ENCODE assay signal across 1 cellular context in genomic region chr3:49470714-49471420, GRCh38.
TF ChIP-seq lines count a peak whose summit lies in the region.

No MANE protein-coding gene starts in this region.

TF ChIP-seq in HepG2, 621 proteins besides CTCF, POLR2A, EP300 and RAD21 (continued from another document and continues in another):
- TF ChIP-seq ZNF879 (CRISPR knock-in tag; IDR thresholded peaks at IDR 0.05) (no peak), ZNF800 (CRISPR knock-in tag; IDR thresholded peaks at IDR 0.05) (peak; percentile 69), KAT7 (CRISPR knock-in tag; IDR thresholded peaks at IDR 0.05; ENCODE audit: borderline replicate concordance) (0 out of 2 replicates have a peak, but pooled peaks have one; percentile 46), ZNF496 (CRISPR knock-in tag; IDR thresholded peaks at IDR 0.05; ENCODE audit: insufficient replicate concordance) (no peak), PCBP2 (optimal IDR thresholded peaks at IDR 0.05; ENCODE audit: low read depth, low read length, poor library complexity, severe bottlenecking) (no peak), ZNF446 (CRISPR knock-in tag; IDR thresholded peaks at IDR 0.05) (0 out of 2 replicates have a peak, but pooled peaks have one; percentile 6), MTERF4 (CRISPR knock-in tag; IDR thresholded peaks at IDR 0.05) (no peak), TGIF2 (CRISPR knock-in tag; IDR thresholded peaks at IDR 0.05) (0 out of 2 replicates have a peak, but pooled peaks have one; percentile 8), ATF6 (CRISPR knock-in tag; conservative IDR thresholded peaks at IDR 0.05) (0 out of 2 replicates have a peak, but pooled peaks have one; percentile 4), NCOA1 (CRISPR knock-in tag; IDR thresholded peaks at IDR 0.05) (peak; percentile 74; the same call in 1 of the 2 replicates), BRD4 (CRISPR knock-in tag; IDR thresholded peaks at IDR 0.05) (no peak), HMGXB4 (CRISPR knock-in tag; IDR thresholded peaks at IDR 0.05; ENCODE audit: borderline replicate concordance in 1 of 2, low read depth in 1 of 2) (0 out of 4 replicates have a peak, but pooled peaks of 1 of the 2 experiments have one; percentile 6), ZNF782 (CRISPR knock-in tag; IDR thresholded peaks at IDR 0.05; ENCODE audit: borderline replicate concordance) (no peak), ZBTB38 (CRISPR knock-in tag; IDR thresholded peaks at IDR 0.05) (no peak), FOXC1 (CRISPR knock-in tag; IDR thresholded peaks at IDR 0.05; ENCODE audit: borderline replicate concordance) (peak; percentile 80; the same call in 1 of the 2 replicates), ZNF138 (CRISPR knock-in tag; IDR thresholded peaks at IDR 0.05; ENCODE audit: low read depth) (0 out of 2 replicates have a peak, but pooled peaks have one; percentile 19), ZNF773 (CRISPR knock-in tag; IDR thresholded peaks at IDR 0.05; ENCODE audit: borderline replicate concordance) (no peak), NBN (conservative IDR thresholded peaks at IDR 0.05) (no peak), ZBED4 (CRISPR knock-in tag; IDR thresholded peaks at IDR 0.05; ENCODE audit: borderline replicate concordance) (no peak; the same call in 1 of the 2 replicates), U2AF2 (IDR thresholded peaks at IDR 0.05; ENCODE audit: low read depth, low read length) (no peak), ZNF225 (CRISPR knock-in tag; IDR thresholded peaks at IDR 0.05) (peak; percentile 13; the same call in 1 of the 2 replicates), EED (CRISPR knock-in tag; IDR thresholded peaks at IDR 0.05) (no peak), ZNF460 (CRISPR knock-in tag; IDR thresholded peaks at IDR 0.05; ENCODE audit: borderline replicate concordance) (0 out of 2 replicates have a peak, but pooled peaks have one; percentile 6), ZMAT3 (CRISPR knock-in tag; conservative IDR thresholded peaks at IDR 0.05) (0 out of 2 replicates have a peak, but pooled peaks have one; percentile 39), ZNF382 (CRISPR knock-in tag; IDR thresholded peaks at IDR 0.05; ENCODE audit: borderline replicate concordance) (no peak), ADNP (CRISPR knock-in tag; IDR thresholded peaks at IDR 0.05) (no peak), RORA (CRISPR knock-in tag; IDR thresholded peaks at IDR 0.05) (no peak), MED13 (CRISPR knock-in tag; IDR thresholded peaks at IDR 0.05) (no peak), NFATC3 (CRISPR knock-in tag; IDR thresholded peaks at IDR 0.05) (no peak), FOXA1 (IDR thresholded peaks at IDR 0.05) (no peak), FOXA1 (CRISPR knock-in tag; IDR thresholded peaks at IDR 0.05) (0 out of 2 replicates have a peak, but pooled peaks have one; percentile 30), NR3C1 (CRISPR knock-in tag; IDR thresholded peaks at IDR 0.05) (no peak), ISX (CRISPR knock-in tag; conservative IDR thresholded peaks at IDR 0.05) (no peak), KLF13 (CRISPR knock-in tag; IDR thresholded peaks at IDR 0.05) (no peak), AGO1 (IDR thresholded peaks at IDR 0.05; ENCODE audit: low read depth, low read length, poor library complexity, severe bottlenecking) (no peak), SP140L (CRISPR knock-in tag; IDR thresholded peaks at IDR 0.05; ENCODE audit: borderline replicate concordance) (no peak), TMF1 (CRISPR knock-in tag; IDR thresholded peaks at IDR 0.05; ENCODE audit: low read depth) (peak; percentile 18; the same call in 1 of the 2 replicates), ZNF83 (CRISPR knock-in tag; IDR thresholded peaks at IDR 0.05; ENCODE audit: borderline replicate concordance) (no peak), SKI (IDR thresholded peaks at IDR 0.05; ENCODE audit: partially characterized antibody) (no peak), ZNF749 (CRISPR knock-in tag; IDR thresholded peaks at IDR 0.05; ENCODE audit: borderline replicate concordance) (peak; percentile 3; the same call in 1 of the 2 replicates), ZNF501 (CRISPR knock-in tag; IDR thresholded peaks at IDR 0.05) (peak; percentile 63; the same call in 1 of the 2 replicates), ZNF607 (CRISPR knock-in tag; IDR thresholded peaks at IDR 0.05; ENCODE audit: borderline replicate concordance) (no peak; the same call in 1 of the 2 replicates), TEAD3 (CRISPR knock-in tag; optimal IDR thresholded peaks at IDR 0.05; ENCODE audit: borderline replicate concordance) (peak; percentile 3), SIN3B (IDR thresholded peaks at IDR 0.05; ENCODE audit: low read length) (no peak), ZNF513 (CRISPR knock-in tag; conservative IDR thresholded peaks at IDR 0.05) (no peak), TBP (CRISPR knock-in tag; IDR thresholded peaks at IDR 0.05) (no peak), ARID2 (CRISPR knock-in tag; IDR thresholded peaks at IDR 0.05; ENCODE audit: borderline replicate concordance) (no peak), ISL2 (CRISPR knock-in tag; IDR thresholded peaks at IDR 0.05) (no peak), UBTF (CRISPR knock-in tag; IDR thresholded peaks at IDR 0.05) (peak; percentile 54; the same call in 1 of the 2 replicates), REPIN1 (CRISPR knock-in tag; IDR thresholded peaks at IDR 0.05; ENCODE audit: borderline replicate concordance, low read depth) (peak; percentile 1; the same call in 1 of the 2 replicates), ELF4 (CRISPR knock-in tag; IDR thresholded peaks at IDR 0.05; ENCODE audit: borderline replicate concordance) (no peak), NR2F2 (IDR thresholded peaks at IDR 0.05; ENCODE audit: borderline replicate concordance, low read depth) (no peak), GATAD2A (CRISPR knock-in tag; IDR thresholded peaks at IDR 0.05) (no peak), SMYD3 (CRISPR knock-in tag; IDR thresholded peaks at IDR 0.05) (0 out of 2 replicates have a peak, but pooled peaks have one; percentile 8), ARNT2 (CRISPR knock-in tag; IDR thresholded peaks at IDR 0.05; ENCODE audit: low read depth) (peak; percentile 14; the same call in 1 of the 2 replicates), FOXM1 (CRISPR knock-in tag; IDR thresholded peaks at IDR 0.05) (no peak), SRSF1 (optimal IDR thresholded peaks at IDR 0.05; ENCODE audit: low read depth, low read length) (no peak), NPAS2 (CRISPR knock-in tag; IDR thresholded peaks at IDR 0.05; ENCODE audit: borderline replicate concordance) (no peak), THAP7 (CRISPR knock-in tag; IDR thresholded peaks at IDR 0.05) (0 out of 2 replicates have a peak, but pooled peaks have one; percentile 47)
